ENCODE assay signal across 8 cellular contexts in the genomic region with DNA sequence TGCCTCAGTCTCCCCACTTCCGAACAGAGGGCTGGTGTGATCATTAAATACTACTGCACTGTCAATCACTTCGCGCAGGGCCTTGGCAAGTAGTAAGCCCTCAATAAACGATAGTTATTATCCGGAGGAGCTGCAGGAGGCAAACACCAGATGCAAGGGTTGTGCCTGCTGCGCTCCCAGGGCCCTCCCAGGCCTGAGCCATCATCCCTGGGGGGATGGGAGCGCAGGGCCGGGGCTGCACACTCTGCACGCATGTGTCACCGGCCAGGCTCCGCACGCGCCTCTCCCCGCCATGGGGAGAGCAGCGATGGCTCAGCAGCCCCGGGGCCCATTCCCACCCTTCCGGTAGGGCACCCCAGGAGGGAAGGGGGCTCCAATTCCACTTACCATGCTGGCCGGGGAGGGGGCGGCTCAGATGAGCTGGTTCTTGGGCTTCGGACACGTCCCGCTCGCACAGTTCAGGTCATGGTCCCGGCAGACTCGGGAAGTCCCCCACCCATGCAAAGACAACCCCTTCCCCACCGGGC. TPM values are rescaled to one million over a fixed set of nuclear protein-coding genes. Genes with fewer than 3 reads are reported as not detected.
DNase-seq lines count a peak whose midpoint lies in the region; ATAC-seq, FAIRE-seq and TF ChIP-seq lines count a peak whose summit lies in the region.

No MANE protein-coding gene starts in this region.

- H3K27ac ChIP-seq in keratinocyte (ENCODE audit: control insufficient read depth, insufficient read depth, low read length), result peak overlapping the region; percentile 90

- peak overlapping the region; percentile 89 for H3K4me2 ChIP-seq in keratinocyte (ENCODE audit: control insufficient read depth, extremely low read depth, insufficient read depth, low read depth, low read length)

- DNase-seq in D721Med (ENCODE audit: insufficient read length, low spot score), result peak; percentile 41
- DNase-seq in NCI-H1092 treated with DMSO at 0.1 percent for 48 hours (lab: John Stamatoyannopoulos, UW), result peak; percentile 55
- DNase-seq in activated CD4-positive, CD25-positive, alpha-beta regulatory T cell treated with anti-CD3 and anti-CD28 coated beads, Interleukin-2, amount 50 U/mL, for 16 hours (ENCODE audit: low read depth, low spot score), result peak; percentile 44
- peak; percentile 34 for DNase-seq in central memory CD4-positive, alpha-beta T cell
- DNase-seq in keratinocyte (ENCODE audit: low read depth, low spot score), result peak; percentile 26
- peak; percentile 43 to 65 for DNase-seq in stimulated activated CD4-positive, alpha-beta T cell treated with anti-CD3 and anti-CD28 coated beads, Interleukin-12 subunit alpha, Interleukin-12 subunit beta, amount 100 ng/mL, for 24 hours (ENCODE audit: low read depth in 2 of 2)

- ATAC-seq in GM21717 (IDR thresholded peaks at IDR 0.05; ENCODE audit: unreplicated experiment), result peak; percentile 28
- no peak for ATAC-seq in GM18519 (IDR thresholded peaks at IDR 0.05; ENCODE audit: low FRiP score, unreplicated experiment)

- peak overlapping the region; percentile 94 for H3K9ac ChIP-seq in keratinocyte (ENCODE audit: control insufficient read depth, extremely low read depth, insufficient read depth, low read length)

- no peaks in the 10 kb centered on the region for H3K27me3 ChIP-seq in keratinocyte (ENCODE audit: control insufficient read depth, extremely low read depth, insufficient read depth, low read length)

- H3K4me3 ChIP-seq in keratinocyte (ENCODE audit: control insufficient read depth in 2 of 3, extremely low read depth in 1 of 3, insufficient read depth in 2 of 3, low read depth in 1 of 3, low read length in 3 of 3), result peak overlapping the region; percentile 76 to 97 (median 93)

- peaks cover 26% of the 10 kb centered on the region for H4K20me1 ChIP-seq in keratinocyte (ENCODE audit: control insufficient read depth, extremely low read depth, insufficient read depth, low read length)

- no peak overlapping the region for H2AFZ ChIP-seq in keratinocyte (ENCODE audit: control insufficient read depth, low read length)

- TF ChIP-seq CTCF in D721Med (IDR thresholded peaks at IDR 0.05; ENCODE audit: insufficient read depth, missing control alignments) (no peak), keratinocyte (optimal IDR thresholded peaks at IDR 0.05 in 1 of 3, IDR thresholded peaks at IDR 0.05 in 1 of 3, conservative IDR thresholded peaks at IDR 0.05 in 1 of 3; ENCODE audit: extremely low read depth in 1 of 3, insufficient read depth in 2 of 3, low read length in 3 of 3) (no peak)

- peaks cover 53% of the 10 kb centered on the region for H3K79me2 ChIP-seq in keratinocyte (ENCODE audit: control insufficient read depth, insufficient read depth, low read length)

- FAIRE-seq in D721Med (lab: Jason Lieb, UNC) (no peak), keratinocyte (lab: Jason Lieb, UNC) (no peak)

- peaks cover 11 to 12% of the 10 kb centered on the region in 2 experiments for H3K36me3 ChIP-seq in keratinocyte (ENCODE audit: control insufficient read depth in 2 of 2, extremely low read depth in 1 of 2, insufficient read depth in 2 of 2, low read length in 2 of 2)

- no peaks in the 10 kb centered on the region for H3K9me3 ChIP-seq in keratinocyte (ENCODE audit: control insufficient read depth, low read depth, low read length)

- H3K9me1 ChIP-seq in keratinocyte (ENCODE audit: control insufficient read depth, extremely low read depth, insufficient read depth, low read length), result peaks cover 3% of the 10 kb centered on the region

- dilution Hi-C loops in keratinocyte (cut with MboI; ENCODE audit: extremely low pct_ligation_motif_present, low sequenced_read_pairs), result no loop called here

- H3K4me1 ChIP-seq in keratinocyte (ENCODE audit: control insufficient read depth, extremely low read depth, insufficient read depth, low read length), result peaks cover 26% of the 10 kb centered on the region

RNA-seq across cellular contexts. Expression of gene XPO6, which starts 0.7 kb away (rescaled TPM):
- polyA plus RNA-seq in keratinocyte, result 111 to 127 TPM (median 114 TPM) in 3 replicates
- polyA plus RNA-seq in keratinocyte (2011; ENCODE audit: low read depth), result 65.0 TPM
- polyA plus RNA-seq in keratinocyte (2011; cell fraction: cytosol; rRNA removed), result 125 and 145 TPM in 2 replicates
- polyA plus RNA-seq in keratinocyte (2011; cell fraction: nucleus; rRNA removed), result 184 and 202 TPM in 2 replicates
- polyA plus RNA-seq in keratinocyte (2012; ENCODE audit: low replicate concordance), result 54.3 and 83.4 TPM in 2 replicates
- polyA minus RNA-seq in keratinocyte, result 211 to 400 TPM (median 230 TPM) in 3 replicates
- polyA minus RNA-seq in keratinocyte (2011; cell fraction: cytosol; rRNA and poly(A)+ RNA removed), result 181 TPM
- 136 and 217 TPM in 2 replicates for polyA minus RNA-seq in keratinocyte (2011; cell fraction: nucleus; rRNA and poly(A)+ RNA removed)
